Comparison of ENCODE assay signal across 32 cellular contexts in the genomic region with DNA sequence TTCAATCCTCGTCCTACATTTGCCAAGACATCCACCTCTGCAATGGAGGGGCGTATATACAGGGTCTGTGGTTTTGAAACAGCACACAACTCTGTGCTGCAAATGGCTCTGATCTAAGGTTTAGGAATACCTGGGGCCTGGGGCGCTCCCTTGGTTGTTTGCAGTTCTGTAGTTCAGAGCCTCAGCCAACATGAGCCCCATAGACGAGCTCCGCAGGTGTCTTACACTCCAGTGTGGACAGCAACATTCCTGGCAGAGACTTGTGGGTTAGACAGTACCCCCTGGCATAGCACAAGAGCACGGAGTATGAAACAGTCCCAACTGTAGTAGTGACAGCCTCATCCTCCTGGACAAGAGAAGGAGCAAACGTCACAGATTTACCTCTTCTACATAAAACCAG.
"Had no signal": no experiment of that assay in that cellular context is flagged by ENCODE, and none has a peak within 500 bp of the region (broad histone marks: within the 10 kb centered on the region; RNA-seq: fewer than 3 reads in every experiment).

No MANE protein-coding gene starts in this region.

- DNase-seq: hippocampal formation; immature natural killer cell; kidney; left colon; left lung; lower lobe of right lung; mammary epithelial cell; mesendoderm; naive B cell; natural killer cell; nephron progenitor cell; occipital lobe; psoas muscle; stimulated activated CD4-positive, alpha-beta T cell treated with anti-CD3 and anti-CD28 coated beads, Interleukin-12 subunit alpha, Interleukin-12 subunit beta, amount 100 ng/mL, for 4 hours; stimulated activated CD4-positive, alpha-beta T cell treated with anti-CD3 and anti-CD28 coated beads, Interleukin-15, amount 100 ng/mL, for 24 hours; stimulated activated CD4-positive, alpha-beta T cell treated with anti-CD3 and anti-CD28 coated beads, Interleukin-2, amount 100 ng/mL, for 24 hours; stimulated activated CD4-positive, alpha-beta T cell treated with anti-CD3 and anti-CD28 coated beads, Interleukin-4, amount 100 ng/mL, for 1 hour; stimulated activated naive B cell treated with anti-CD40 and anti-IgM and Interleukin-4, amounts not matched to agents 10 μg/mL and 1 μg/mL and 100 μg/mL, for 72 hours; stimulated activated naive CD8-positive, alpha-beta T cell treated with anti-CD3 and anti-CD28 coated beads, Interleukin-15, Interleukin-2, amounts not matched to agents 100 U/mL and 50 U/mL, for 24 hours; stomach; testis; thyroid gland; transverse colon; upper lobe of right lung had no signal

- H3K9ac ChIP-seq: neural progenitor cell, parathyroid adenoma had no signal

- H3K9me3 ChIP-seq: left lung, lower lobe of right lung, neutrophil, psoas muscle, right atrium auricular region, testis, thyroid gland, transverse colon, upper lobe of right lung had no signal

- H3K79me2 ChIP-seq: parathyroid adenoma had no signal

- H3K4me2 ChIP-seq: neural progenitor cell had no signal

- H3K36me3 ChIP-seq: left lung, lower lobe of right lung, neural progenitor cell, neutrophil, right atrium auricular region, stomach, thyroid gland, transverse colon, upper lobe of right lung had no signal

- H3K27ac ChIP-seq: left lung, lower lobe of right lung, neural progenitor cell, neutrophil, parathyroid adenoma, psoas muscle, right atrium auricular region, skin epidermis, stomach, testis, thyroid gland, transverse colon, upper lobe of right lung had no signal

- H3K4me3 Mint-ChIP-seq: mesothelial cell of epicardium; nephron progenitor cell; neural progenitor cell; stimulated activated naive B cell treated with anti-CD40 and anti-IgM and Interleukin-4, amounts not matched to agents 10 μg/mL and 1 μg/mL and 100 μg/mL, for 72 hours had no signal

- H3K27me3 ChIP-seq: testis had no signal

- H3K9me3 Mint-ChIP-seq: mesothelial cell of epicardium, natural killer cell, nephron progenitor cell had no signal

- H3K4me1 ChIP-seq: parathyroid adenoma had no signal

- H3K27ac Mint-ChIP-seq: immature natural killer cell; mesothelial cell of epicardium; naive B cell; natural killer cell; nephron progenitor cell; neural progenitor cell; stimulated activated naive B cell treated with anti-CD40 and anti-IgM and Interleukin-4, amounts not matched to agents 10 μg/mL and 1 μg/mL and 100 μg/mL, for 72 hours had no signal

- H3K4me3 ChIP-seq: left lung, lower lobe of right lung, neural progenitor cell, psoas muscle, right atrium auricular region, skin epidermis, stomach, testis, thyroid gland, transverse colon, upper lobe of right lung had no signal

- FAIRE-seq: islet of Langerhans, kidney, urothelium cell line had no signal

- H3K36me3 Mint-ChIP-seq: immature natural killer cell; mesothelial cell of epicardium; natural killer cell; stimulated activated naive B cell treated with anti-CD40 and anti-IgM and Interleukin-4, amounts not matched to agents 10 μg/mL and 1 μg/mL and 100 μg/mL, for 72 hours had no signal

- H2AFZ ChIP-seq: neural progenitor cell, parathyroid adenoma had no signal
